Comparison of ENCODE assay signal across 8 cellular contexts in genomic region chr11:47152953-47153950, GRCh38. TPM values are rescaled to one million over a fixed set of nuclear protein-coding genes. Genes with fewer than 3 reads are reported as not detected.
DNase-seq lines count a peak whose midpoint lies in the region; ATAC-seq lines count a peak whose summit lies in the region.

No MANE protein-coding gene starts in this region.

- peak; percentile 47 to 48 for ATAC-seq in naive thymus-derived CD8-positive, alpha-beta T cell
- no peak for ATAC-seq in HG03025 (IDR thresholded peaks at IDR 0.05; ENCODE audit: low FRiP score, unreplicated experiment)

- H3K36me3 Mint-ChIP-seq in activated T-cell treated with anti-CD3 and anti-CD28 coated beads, Interleukin-2, amount 50 U/mL, for 24 hours (ENCODE audit: low read depth) = peaks cover 7% of the 10 kb centered on the region
- H3K36me3 Mint-ChIP-seq in naive thymus-derived CD8-positive, alpha-beta T cell = peaks cover 0 to 5% (median 0%) of the 10 kb centered on the region in 3 donors

- H3K4me1 Mint-ChIP-seq in activated T-cell treated with anti-CD3 and anti-CD28 coated beads, Interleukin-2, amount 50 U/mL, for 24 hours (ENCODE audit: low read depth) = peaks cover 29% of the 10 kb centered on the region
- H3K4me1 Mint-ChIP-seq in naive thymus-derived CD8-positive, alpha-beta T cell = peaks cover 30 to 55% (median 43%) of the 10 kb centered on the region in 4 donors

- H3K27ac ChIP-seq in temporal lobe (ENCODE audit: low read depth, low read length) = peak overlapping the region; percentile 57

- peak; percentile 81 for DNase-seq in EH (ENCODE audit: low read depth)
- peak; percentile 93 for DNase-seq in HT-29 (ENCODE audit: low spot score)
- DNase-seq in NOMO-1 treated with dmso at 0.1 percent for 144 hours (lab: John Stamatoyannopoulos, UW; ENCODE audit: unreplicated experiment) = peak; percentile 50
- peak; percentile 75 for DNase-seq in activated T-cell treated with anti-CD3 and anti-CD28 coated beads, Interleukin-2, amount 50 U/mL, for 24 hours
- DNase-seq in fibroblast of gingiva (ENCODE audit: low read depth) = peak; percentile 85
- peak in 9 of 10 donors; percentile 34 to 73 (median 58) for DNase-seq in naive thymus-derived CD8-positive, alpha-beta T cell

- POLR2A ChIA-PET in naive thymus-derived CD8-positive, alpha-beta T cell (lab: Charles Lee) = interaction anchor here (0.8 to 3.8 kb wide), 11 partner anchors 9 to 453 kb away, joined by 3 to 21 read pairs (median 5); partner anchors contain the start of genes ARFGAP2, ARHGAP1, DDB2 and ZNF408

- peak overlapping the region; percentile 60 for H3K27ac Mint-ChIP-seq in activated T-cell treated with anti-CD3 and anti-CD28 coated beads, Interleukin-2, amount 50 U/mL, for 24 hours
- H3K27ac Mint-ChIP-seq in naive thymus-derived CD8-positive, alpha-beta T cell = peak overlapping the region; percentile 93 to 99 (median 96)

- no peaks in the 10 kb centered on the region for H3K27me3 Mint-ChIP-seq in activated T-cell treated with anti-CD3 and anti-CD28 coated beads, Interleukin-2, amount 50 U/mL, for 24 hours
- H3K27me3 Mint-ChIP-seq in naive thymus-derived CD8-positive, alpha-beta T cell = no peaks in the 10 kb centered on the region

- H3K9me3 Mint-ChIP-seq in activated T-cell treated with anti-CD3 and anti-CD28 coated beads, Interleukin-2, amount 50 U/mL, for 24 hours = no peaks in the 10 kb centered on the region
- H3K9me3 Mint-ChIP-seq in naive thymus-derived CD8-positive, alpha-beta T cell = no peaks in the 10 kb centered on the region

- H3K4me3 Mint-ChIP-seq in activated T-cell treated with anti-CD3 and anti-CD28 coated beads, Interleukin-2, amount 50 U/mL, for 24 hours = no peak overlapping the region
- H3K4me3 Mint-ChIP-seq in naive thymus-derived CD8-positive, alpha-beta T cell = peak overlapping the region; percentile 66 to 92 (median 82)

RNA-seq across cellular contexts. Expression of gene ARFGAP2, which starts 23.4 kb away (rescaled TPM):
- total RNA-seq in HT-29 (2014; rRNA removed; shearing (Covaris generic)) = 162 and 181 TPM in 2 replicates
- total RNA-seq in naive thymus-derived CD8-positive, alpha-beta T cell = 100 to 1,000 TPM; 166 to 172 TPM
- polyA plus RNA-seq in naive thymus-derived CD8-positive, alpha-beta T cell = 100 to 1,000 TPM in 2 of 3 donors, 10 to 100 TPM in 1; 97.8 to 111 (median 108) TPM
- 79.4 TPM for total RNA-seq in temporal lobe

RNA-seq across cellular contexts. Expression of gene PACSIN3, which starts 33.0 kb away (rescaled TPM):
- total RNA-seq in HT-29 (2014; rRNA removed; shearing (Covaris generic)) = 2.6 and 3.7 TPM in 2 replicates
- under 1 TPM in 1 of 2 experiments, not detected in 1; 0.80 TPM for total RNA-seq in naive thymus-derived CD8-positive, alpha-beta T cell
- under 1 TPM in 1 of 3 donors, not detected in 2; 0.25 TPM for polyA plus RNA-seq in naive thymus-derived CD8-positive, alpha-beta T cell
- 3.4 TPM for total RNA-seq in temporal lobe
